26 cellular contexts compared by ENCODE assay signal in the genomic region with DNA sequence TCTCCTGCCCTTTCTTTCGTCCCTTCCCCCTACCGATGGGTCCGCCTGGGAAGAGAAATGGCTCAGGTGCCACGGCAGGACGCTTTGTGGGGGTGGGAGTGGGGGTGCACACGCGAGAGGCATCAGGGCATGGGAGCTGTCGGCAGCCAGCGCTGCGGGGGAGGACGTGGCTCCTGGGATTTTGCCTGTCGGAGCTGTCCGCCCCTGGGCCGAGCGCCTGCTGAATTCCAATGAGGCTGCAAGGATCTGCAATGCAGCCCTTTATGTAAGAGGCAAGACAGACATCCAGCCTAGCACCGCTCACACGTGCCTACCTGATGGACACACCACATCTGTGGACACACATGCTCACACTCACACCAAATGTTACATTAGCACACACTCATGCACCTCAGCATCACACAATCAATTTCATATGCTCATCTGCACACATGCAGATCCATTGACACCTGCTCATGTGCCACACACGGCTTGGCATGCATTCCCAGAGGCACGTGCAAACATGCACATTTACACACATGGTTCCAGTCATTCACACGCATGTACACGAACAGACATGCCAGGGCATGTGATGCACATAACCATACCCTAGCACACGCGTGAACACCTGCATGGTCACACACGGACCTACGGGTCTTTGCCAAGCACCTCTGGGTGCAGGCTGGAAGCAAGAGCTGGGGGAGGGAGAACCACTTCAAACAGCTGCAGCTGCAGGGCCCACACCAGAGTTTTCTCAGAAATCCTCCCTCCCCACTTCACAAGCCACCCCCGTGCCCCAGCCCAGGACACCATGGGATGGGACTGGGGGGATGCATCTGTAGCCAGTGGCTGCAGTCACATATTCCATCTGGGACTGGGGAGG. TPM values are rescaled to one million over a fixed set of nuclear protein-coding genes. Genes with fewer than 3 reads are reported as not detected.
DNase-seq lines count a peak whose midpoint lies in the region; ATAC-seq, FAIRE-seq and TF ChIP-seq lines count a peak whose summit lies in the region.
"Had no signal": no experiment of that assay in that cellular context is flagged by ENCODE, and none has a peak within 500 bp of the region (broad histone marks: within the 10 kb centered on the region; RNA-seq: fewer than 3 reads in every experiment).

No MANE protein-coding gene starts in this region.

- CTCF ChIA-PET in HEK293 (lab: Yijun Ruan, JAX): interaction anchor here (0.6 to 0.8 kb wide), 2 partner anchors 25 to 574 kb away, joined by 3 read pairs; no protein-coding TSS in a partner anchor
- CTCF ChIA-PET in H1 (lab: Charles Lee; ENCODE audit: partially characterized antibody): interaction anchor here (1.3 to 4.5 kb wide), 5 partner anchors 9 to 105 kb away, joined by 4 to 24 read pairs (median 11); no protein-coding TSS in a partner anchor

- TF ChIP-seq CTCF in DND-41 (IDR thresholded peaks at IDR 0.05; ENCODE audit: borderline replicate concordance, extremely low read depth, low read length, poor library complexity, severe bottlenecking) (no peak), HEK293 (tag by site-specific recombination; IDR thresholded peaks at IDR 0.05) (no peak), H1 (IDR thresholded peaks at IDR 0.05; ENCODE audit: control extremely low read depth in 1 of 3, insufficient read depth in 1 of 3, low read depth in 1 of 3, low read length in 3 of 3) (no peak), osteoblast (IDR thresholded peaks at IDR 0.05; ENCODE audit: extremely low read depth, low read depth, low read length) (no peak), gastrocnemius medialis (IDR thresholded peaks at IDR 0.05 in 4 of 5, conservative IDR thresholded peaks at IDR 0.05 in 1 of 5) (no peak)

- 0 out of 2 replicates have a peak, but pooled peaks cover 2% of the 10 kb centered on the region for H3K79me1 ChIP-seq in H1 (ENCODE audit: low read depth, low read length)

- H3K9ac ChIP-seq in DND-41 (ENCODE audit: low read depth, low read length): no peak overlapping the region
- H3K9ac ChIP-seq in H1 (replicated peaks in 1 of 4; ENCODE audit: extremely low read depth in 1 of 4, low read depth in 3 of 4, low read length in 3 of 4): no peak overlapping the region
- H3K9ac ChIP-seq: KMS-11 had no signal

- H3K23me2 ChIP-seq in H1 (ENCODE audit: low read depth, low read length): peaks cover 4% of the 10 kb centered on the region; the same call in 1 of the 2 replicates

- DNase-seq in DND-41 (peak; percentile 76), H1 (ENCODE audit: low read depth in 1 of 2, low spot score in 2 of 2) (no peak), osteoblast (ENCODE audit: insufficient read length, low spot score, missing footprints) (peak; percentile 91), NCI-H2227 treated with DMSO at 0.1 percent for 48 hours (lab: John Stamatoyannopoulos, UW) (no peak), gastrocnemius medialis (no peak), NCI-H510A (lab: John Stamatoyannopoulos, UW) (no peak)
- DNase-seq in activated CD8-positive, alpha-beta memory T cell treated with anti-CD3 and anti-CD28 coated beads for 24 hours: no peak
- DNase-seq: activated CD4-positive, CD25-positive, alpha-beta regulatory T cell; left colon; naive B cell; NCI-H1694 treated with DMSO at 0.1 percent for 48 hours; stimulated activated naive CD4-positive, alpha-beta T cell treated with Interleukin-2 at 50 U/mL for 16 hours; thyroid gland had no signal

- no peak overlapping the region for H3K56ac ChIP-seq in H1 (replicated peaks; ENCODE audit: insufficient read length, low read depth, low read length)

- H3K4me3 ChIP-seq in DND-41 (ENCODE audit: low read depth in 1 of 2, low read length in 2 of 2): no peak overlapping the region
- no peak overlapping the region for H3K4me3 ChIP-seq in HEK293 (ENCODE audit: low read depth, low read length)
- no peak overlapping the region for H3K4me3 ChIP-seq in H1 (ENCODE audit: extremely low read depth in 1 of 4, insufficient read depth in 2 of 4, low read depth in 3 of 4, low read length in 4 of 4)
- no peak overlapping the region for H3K4me3 ChIP-seq in osteoblast (ENCODE audit: insufficient read depth, low read length)
- no peak overlapping the region for H3K4me3 ChIP-seq in gastrocnemius medialis
- H3K4me3 ChIP-seq: coronary artery, thyroid gland had no signal

- H4K5ac ChIP-seq in H1 (ENCODE audit: insufficient read length, low read depth, low read length): no peak overlapping the region

- H3K14ac ChIP-seq in H1 (ENCODE audit: insufficient read length): no peak overlapping the region

- no peak overlapping the region for H3K23ac ChIP-seq in H1 (ENCODE audit: insufficient read length)

- H2BK15ac ChIP-seq in H1 (ENCODE audit: low read length): no peak overlapping the region

- no peak overlapping the region for H2AFZ ChIP-seq in DND-41 (ENCODE audit: low read depth, low read length)
- H2AFZ ChIP-seq in H1 (ENCODE audit: low read length): no peak overlapping the region
- H2AFZ ChIP-seq in osteoblast (ENCODE audit: low read length): no peak overlapping the region

- FAIRE-seq in H1 (lab: Jason Lieb, UNC): no peak
- FAIRE-seq: endometrium had no signal

- H3K4ac ChIP-seq in H1 (replicated peaks; ENCODE audit: insufficient read length, low read depth, low read length): no peak overlapping the region

- H4K20me1 ChIP-seq in DND-41 (ENCODE audit: insufficient read depth, low read length) (peaks cover 23% of the 10 kb centered on the region), H1 (replicated peaks in 1 of 2; ENCODE audit: control insufficient read depth in 1 of 2, insufficient read depth in 2 of 2, low read length in 2 of 2) (peaks cover 1 to 18% of the 10 kb centered on the region in 2 experiments), osteoblast (ENCODE audit: insufficient read depth, low read length) (no peaks in the 10 kb centered on the region)

- H3K4me2 ChIP-seq in DND-41 (ENCODE audit: insufficient read depth, low read length): no peak overlapping the region
- H3K4me2 ChIP-seq in H1 (ENCODE audit: insufficient read depth in 1 of 2, low read depth in 2 of 2, low read length in 2 of 2): no peak overlapping the region; a peak in 1 of 4 replicates
- H3K4me2 ChIP-seq in osteoblast (ENCODE audit: insufficient read depth, low read length): no peak overlapping the region
- H3K4me2 ChIP-seq: KMS-11 had no signal

- POLR2A ChIA-PET in HEK293 (lab: Yijun Ruan, JAX): interaction anchor here (0.5 to 4.0 kb wide), 7 partner anchors 10 to 167 kb away, joined by 3 to 26 read pairs (median 5); partner anchors contain the start of genes TPRN and TUBB4B
- POLR2A ChIA-PET in H1 (lab: Charles Lee; ENCODE audit: partially characterized antibody): interaction anchor here (0.6 to 2.4 kb wide), 4 partner anchors 11 to 101 kb away, joined by 3 to 6 read pairs (median 4); partner anchors contain the start of genes RNF208 and TUBB4B

- no peak for TF ChIP-seq EP300 in H1 (IDR thresholded peaks at IDR 0.05; ENCODE audit: borderline replicate concordance in 1 of 2, low read depth in 2 of 2, low read length in 2 of 2)

- no peak for TF ChIP-seq RAD21 in H1 (IDR thresholded peaks at IDR 0.05 in 1 of 2, conservative IDR thresholded peaks at IDR 0.05 in 1 of 2; ENCODE audit: low read depth in 2 of 2, low read length in 2 of 2)

- ATAC-seq in DND-41 (ENCODE audit: insufficient read depth, low read depth) (peak; percentile 81), gastrocnemius medialis (no peak)
- ATAC-seq: activated naive CD4-positive, alpha-beta T cell treated with anti-CD3 and anti-CD28 coated beads, Interleukin-2, amount 50 U/mL, for 72 hours; CD8-positive, alpha-beta T cell; left colon had no signal

- 75% methylated on average over 26 of the region's 26 CpGs; no CpG with 5 or more reads in 1 of the 2 experiments for WGBS in H1 (ENCODE audit: extremely low coverage in 1 of 2, insufficient coverage in 1 of 2, insufficient read length in 1 of 2, insufficient replicate concordance in 2 of 2, low coverage in 1 of 2, low lambda C conversion rate in 2 of 2, missing lambda C conversion rate in 1 of 2), 2 experiments

- peak overlapping the region; percentile 54; the same call in 1 of the 2 replicates for H2AK5ac ChIP-seq in H1 (ENCODE audit: low read depth, low read length)

- no peak overlapping the region for H2BK12ac ChIP-seq in H1 (ENCODE audit: low read depth, low read length)

- no peak overlapping the region for H2BK20ac ChIP-seq in H1 (ENCODE audit: low read length)

- H2BK5ac ChIP-seq in H1 (ENCODE audit: low read depth, low read length): no peak overlapping the region

- H3K18ac ChIP-seq in H1 (ENCODE audit: extremely low read depth, low read length): no peak overlapping the region

- H4K91ac ChIP-seq in H1 (replicated peaks; ENCODE audit: insufficient read length, low read length): no peak overlapping the region

- H3K9me3 ChIP-seq in DND-41 (ENCODE audit: insufficient read depth, low read length, severe bottlenecking) (no peaks in the 10 kb centered on the region), HEK293 (ENCODE audit: control insufficient read depth, insufficient read depth, low read depth, low read length) (no peaks in the 10 kb centered on the region), H1 (ENCODE audit: insufficient read depth in 2 of 2, low read depth in 1 of 2, low read length in 1 of 2) (no peaks in the 10 kb centered on the region), osteoblast (ENCODE audit: low read depth, low read length) (no peaks in the 10 kb centered on the region), gastrocnemius medialis (no peaks in the 10 kb centered on the region)
- H3K9me3 ChIP-seq: thyroid gland had no signal

- no peak overlapping the region for H2BK120ac ChIP-seq in H1 (replicated peaks; ENCODE audit: low read depth, low read length)

- H3K79me2 ChIP-seq in DND-41 (ENCODE audit: insufficient read depth, low read length) (no peaks in the 10 kb centered on the region), H1 (ENCODE audit: control insufficient read depth in 1 of 2, insufficient read depth in 2 of 2, low read length in 2 of 2) (no peaks in the 10 kb centered on the region), osteoblast (ENCODE audit: insufficient read depth, low read length) (no peaks in the 10 kb centered on the region)

- no peak overlapping the region for H4K8ac ChIP-seq in H1 (ENCODE audit: extremely low read depth, insufficient read depth, low read length)

- TF ChIP-seq POLR2A in H1 (IDR thresholded peaks at IDR 0.05; ENCODE audit: control extremely low read depth in 1 of 2, low read depth in 2 of 2, low read length in 2 of 2): no peak
- TF ChIP-seq POLR2A in gastrocnemius medialis (IDR thresholded peaks at IDR 0.05): no peak

- H3K4me1 ChIP-seq in DND-41 (ENCODE audit: insufficient read depth, low read length): peaks cover 18% of the 10 kb centered on the region
- H3K4me1 ChIP-seq in HEK293 (ENCODE audit: control insufficient read depth, insufficient read depth, low read length): peaks cover 2% of the 10 kb centered on the region; the same call in 1 of the 2 replicates
- peaks cover 0 to 14% (median 11%) of the 10 kb centered on the region in 4 experiments; a peak in 6 of 7 replicates for H3K4me1 ChIP-seq in H1 (replicated peaks in 1 of 4; ENCODE audit: control insufficient read depth in 3 of 4, insufficient read depth in 4 of 4, low read length in 3 of 4)
- no peaks in the 10 kb centered on the region for H3K4me1 ChIP-seq in osteoblast (ENCODE audit: insufficient read depth, low read length)
- H3K4me1 ChIP-seq in gastrocnemius medialis: no peaks in the 10 kb centered on the region

- no peaks in the 10 kb centered on the region for H3K36me3 ChIP-seq in DND-41 (ENCODE audit: insufficient read depth, low read length)
- no peaks in the 10 kb centered on the region for H3K36me3 ChIP-seq in HEK293 (ENCODE audit: control insufficient read depth in 2 of 2, insufficient read depth in 1 of 2, low read length in 2 of 2)
- no peaks in the 10 kb centered on the region for H3K36me3 ChIP-seq in H1 (ENCODE audit: control insufficient read depth in 2 of 4, insufficient read depth in 4 of 4, low read length in 3 of 4)
- H3K36me3 ChIP-seq in osteoblast (ENCODE audit: insufficient read depth, low read length): no peaks in the 10 kb centered on the region
- H3K36me3 ChIP-seq in gastrocnemius medialis: no peaks in the 10 kb centered on the region
- H3K36me3 ChIP-seq: thyroid gland had no signal

- intact Hi-C loops in gastrocnemius medialis (cut with DNase I; ENCODE audit: low total_unique reads): no loop called here

- in situ Hi-C loops in gastrocnemius medialis (cut with MboI; ENCODE audit: low sequenced_read_pairs in 4 of 4): no loop called here

- H3K27me3 ChIP-seq in DND-41 (ENCODE audit: insufficient read depth, low read length, poor library complexity) (no peaks in the 10 kb centered on the region), H1 (replicated peaks in 1 of 4; ENCODE audit: control insufficient read depth in 3 of 4, extremely low read depth in 1 of 4, insufficient read depth in 3 of 4, low read length in 3 of 4) (peaks cover 25 to 79% (median 72%) of the 10 kb centered on the region in 4 experiments), osteoblast (ENCODE audit: insufficient read depth, low read length) (peaks cover 48% of the 10 kb centered on the region), gastrocnemius medialis (peaks cover 65 to 83% (median 79%) of the 10 kb centered on the region in 3 donors)

- H3K27ac ChIP-seq in DND-41 (ENCODE audit: low read length) (no peak overlapping the region), HEK293 (ENCODE audit: extremely low read depth, low read depth, low read length) (no peak overlapping the region), H1 (ENCODE audit: low read depth, low read length) (no peak overlapping the region), osteoblast (ENCODE audit: low read depth, low read length) (no peak overlapping the region), gastrocnemius medialis (no peak overlapping the region)
- H3K27ac ChIP-seq: coronary artery, KMS-11, RWPE1, thyroid gland had no signal

RNA-seq across cellular contexts. Expression of gene GRIN1, which starts 1.4 kb away (rescaled TPM):
- total RNA-seq in H1 (2021; fragmentation: NEBNext Ultra II Directional; extraction: Animal tissue kit (Norgen Biotek cat#: 25700)): 2.1 TPM in 2 replicates
- 0.48 and 1.3 TPM in 2 replicates for polyA plus RNA-seq in H1 (2011; rRNA removed)
- polyA plus RNA-seq in H1 (2011; cell fraction: cytosol; rRNA removed): 1.6 TPM
- 9.3 TPM for polyA plus RNA-seq in H1 (2011; cell fraction: nucleus; rRNA removed)
- 1.1 to 3.2 TPM (median 2.7 TPM) in 4 replicates for polyA plus RNA-seq in H1 (2012, experiment 1 of 2)
- polyA plus RNA-seq in H1 (2012, experiment 2 of 2): 0.91 TPM
- 2.0 TPM for polyA plus RNA-seq in H1 (2013, experiment 1 of 2)
- 2.1 TPM for polyA plus RNA-seq in H1 (2013, experiment 2 of 2)
- polyA minus RNA-seq in H1 (2011; rRNA and poly(A)+ RNA removed): 0.39 and 1.5 TPM in 2 replicates
- polyA minus RNA-seq in H1 (2011; cell fraction: cytosol; rRNA and poly(A)+ RNA removed): not detected
- 3.2 TPM for polyA minus RNA-seq in H1 (2011; cell fraction: nucleus; rRNA and poly(A)+ RNA removed)
- total RNA-seq in osteoblast: not detected in 2 replicates
- not detected for total RNA-seq in gastrocnemius medialis
- total RNA-seq: CD8-positive, alpha-beta T cell; glomerular endothelial cell; skeletal muscle tissue; thyroid gland had no signal

RNA-seq across cellular contexts. Expression of gene DPP7, which starts 25.8 kb away (rescaled TPM):
- 21.2 and 21.5 TPM in 2 replicates for total RNA-seq in H1 (2021; fragmentation: NEBNext Ultra II Directional; extraction: Animal tissue kit (Norgen Biotek cat#: 25700))
- 26.8 and 34.7 TPM in 2 replicates for polyA plus RNA-seq in H1 (2011; rRNA removed)
- 24.1 TPM for polyA plus RNA-seq in H1 (2011; cell fraction: cytosol; rRNA removed)
- 125 TPM for polyA plus RNA-seq in H1 (2011; cell fraction: nucleus; rRNA removed)
- 11.3 to 28.6 TPM (median 18.7 TPM) in 4 replicates for polyA plus RNA-seq in H1 (2012, experiment 1 of 2)
- 8.7 TPM for polyA plus RNA-seq in H1 (2012, experiment 2 of 2)
- polyA plus RNA-seq in H1 (2013, experiment 1 of 2): 28.6 TPM
- polyA plus RNA-seq in H1 (2013, experiment 2 of 2): 28.2 TPM
- polyA minus RNA-seq in H1 (2011; rRNA and poly(A)+ RNA removed): 2.4 and 6.1 TPM in 2 replicates
- 11.8 TPM for polyA minus RNA-seq in H1 (2011; cell fraction: cytosol; rRNA and poly(A)+ RNA removed)
- 10.2 TPM for polyA minus RNA-seq in H1 (2011; cell fraction: nucleus; rRNA and poly(A)+ RNA removed)
- total RNA-seq in osteoblast: 66.6 and 74.6 TPM in 2 replicates
- total RNA-seq in gastrocnemius medialis: 10 to 100 TPM; 36.9 to 63.1 (median 55.9) TPM

RNA-seq across cellular contexts. Expression of gene LRRC26, which starts 29.5 kb away (rescaled TPM):
- total RNA-seq in H1 (2021; fragmentation: NEBNext Ultra II Directional; extraction: Animal tissue kit (Norgen Biotek cat#: 25700)): 0.34 and 0.36 TPM in 2 replicates
- 0.85 and 1.0 TPM in 2 replicates for polyA plus RNA-seq in H1 (2011; rRNA removed)
- polyA plus RNA-seq in H1 (2011; cell fraction: cytosol; rRNA removed): 0.25 TPM
- 0.60 TPM for polyA plus RNA-seq in H1 (2011; cell fraction: nucleus; rRNA removed)
- 0.75 to 1.2 TPM (median 0.90 TPM) in 3 of 4 replicates, not detected in the other for polyA plus RNA-seq in H1 (2012, experiment 1 of 2)
- 0.18 TPM for polyA plus RNA-seq in H1 (2012, experiment 2 of 2)
- 1.1 TPM for polyA plus RNA-seq in H1 (2013, experiment 1 of 2)
- 0.74 TPM for polyA plus RNA-seq in H1 (2013, experiment 2 of 2)
- not detected in 2 replicates for polyA minus RNA-seq in H1 (2011; rRNA and poly(A)+ RNA removed)
- not detected for polyA minus RNA-seq in H1 (2011; cell fraction: cytosol; rRNA and poly(A)+ RNA removed)
- polyA minus RNA-seq in H1 (2011; cell fraction: nucleus; rRNA and poly(A)+ RNA removed): 0.90 TPM
- total RNA-seq in osteoblast (not detected in 2 replicates), gastrocnemius medialis (not detected)
- total RNA-seq: activated CD8-positive, alpha-beta memory T cell treated with anti-CD3 and anti-CD28 coated beads for 36 hours; activated naive CD4-positive, alpha-beta T cell treated with anti-CD3 and anti-CD28 coated beads, Interleukin-2, amount 50 U/mL, for 72 hours; CD8-positive, alpha-beta T cell; fibroblast of lung; glomerular endothelial cell; skeletal muscle tissue; thyroid gland had no signal
- polyA plus RNA-seq: fibroblast of lung had no signal

RNA-seq across cellular contexts. Expression of gene TMEM210, which starts 31.5 kb away (rescaled TPM):
- total RNA-seq in H1 (2021; fragmentation: NEBNext Ultra II Directional; extraction: Animal tissue kit (Norgen Biotek cat#: 25700)): not detected in 2 replicates
- polyA plus RNA-seq in H1 (2011; rRNA removed): not detected in 2 replicates
- not detected for polyA plus RNA-seq in H1 (2011; cell fraction: cytosol; rRNA removed)
- not detected for polyA plus RNA-seq in H1 (2011; cell fraction: nucleus; rRNA removed)
- not detected in 4 replicates for polyA plus RNA-seq in H1 (2012, experiment 1 of 2)
- polyA plus RNA-seq in H1 (2012, experiment 2 of 2): not detected
- not detected for polyA plus RNA-seq in H1 (2013, experiment 1 of 2)
- polyA plus RNA-seq in H1 (2013, experiment 2 of 2): not detected
- not detected in 2 replicates for polyA minus RNA-seq in H1 (2011; rRNA and poly(A)+ RNA removed)
- not detected for polyA minus RNA-seq in H1 (2011; cell fraction: cytosol; rRNA and poly(A)+ RNA removed)
- not detected for polyA minus RNA-seq in H1 (2011; cell fraction: nucleus; rRNA and poly(A)+ RNA removed)
- total RNA-seq in osteoblast (not detected in 2 replicates), gastrocnemius medialis (not detected)
- total RNA-seq: activated CD8-positive, alpha-beta memory T cell treated with anti-CD3 and anti-CD28 coated beads for 36 hours; activated naive CD4-positive, alpha-beta T cell treated with anti-CD3 and anti-CD28 coated beads, Interleukin-2, amount 50 U/mL, for 72 hours; CD8-positive, alpha-beta T cell; fibroblast of lung; glomerular endothelial cell; HT-29; progenitor cell of endocrine pancreas; skeletal muscle tissue; thyroid gland had no signal
- polyA plus RNA-seq: fibroblast of lung had no signal

RNA-seq across cellular contexts. Expression of gene ANAPC2, which starts 48.0 kb away (rescaled TPM):
- 37.7 and 41.9 TPM in 2 replicates for total RNA-seq in H1 (2021; fragmentation: NEBNext Ultra II Directional; extraction: Animal tissue kit (Norgen Biotek cat#: 25700))
- polyA plus RNA-seq in H1 (2011; rRNA removed): 30.2 and 44.3 TPM in 2 replicates
- 31.6 TPM for polyA plus RNA-seq in H1 (2011; cell fraction: cytosol; rRNA removed)
- polyA plus RNA-seq in H1 (2011; cell fraction: nucleus; rRNA removed): 198 TPM
- 20.7 to 43.2 TPM (median 38.1 TPM) in 4 replicates for polyA plus RNA-seq in H1 (2012, experiment 1 of 2)
- 25.6 TPM for polyA plus RNA-seq in H1 (2012, experiment 2 of 2)
- 22.6 TPM for polyA plus RNA-seq in H1 (2013, experiment 1 of 2)
- polyA plus RNA-seq in H1 (2013, experiment 2 of 2): 17.5 TPM
- 20.4 and 24.8 TPM in 2 replicates for polyA minus RNA-seq in H1 (2011; rRNA and poly(A)+ RNA removed)
- 28.8 TPM for polyA minus RNA-seq in H1 (2011; cell fraction: cytosol; rRNA and poly(A)+ RNA removed)
- 67.3 TPM for polyA minus RNA-seq in H1 (2011; cell fraction: nucleus; rRNA and poly(A)+ RNA removed)
- total RNA-seq in osteoblast (26.2 and 32.9 TPM in 2 replicates), gastrocnemius medialis (10 to 100 TPM; 10.2 to 12.4 (median 10.8) TPM)

Comparison
In these comparisons a context has a peak if more than half of its experiments do, and no peak if none do; other contexts are left out.
1. DNase-seq: peak in DND-41 (single experiment) and osteoblast (single experiment); none in H1 (0 of 2), NCI-H2227 treated with DMSO at 0.1 percent for 48 hours (single experiment), activated CD8-positive, alpha-beta memory T cell treated with anti-CD3 and anti-CD28 coated beads for 24 hours (single experiment), gastrocnemius medialis (0 of 2) and NCI-H510A (single experiment).